Comparison of ENCODE assay signal across 23 cellular contexts in the genomic region with DNA sequence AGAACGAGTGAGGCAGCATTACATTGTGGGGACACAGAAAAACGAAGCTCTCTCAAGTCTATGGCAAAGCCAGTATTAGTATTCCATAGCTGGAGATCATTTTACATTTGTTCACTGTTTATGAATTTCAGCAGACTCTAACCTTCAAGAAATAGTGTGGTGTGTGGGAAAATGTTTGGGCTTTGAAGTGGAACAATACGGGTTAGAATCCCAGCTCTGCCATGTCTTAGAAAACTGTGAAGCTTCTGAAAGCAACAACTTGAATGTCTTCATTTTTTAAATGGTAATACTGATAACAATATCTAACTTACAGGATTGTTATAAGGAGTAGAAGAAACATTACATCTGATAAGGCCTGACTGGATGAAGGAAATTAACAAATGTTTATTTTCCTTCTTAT.
"Had no signal": no experiment of that assay in that cellular context is flagged by ENCODE, and none has a peak within 500 bp of the region (broad histone marks: within the 10 kb centered on the region; RNA-seq: fewer than 3 reads in every experiment).

No MANE protein-coding gene starts in this region.

- DNase-seq: Kasumi-1, MM.1S, NCI-H1092 treated with DMSO at 0.1 percent for 48 hours, NCI-H1436, NCI-H187, NCI-H2029, NCI-H2081 treated with DMSO at 0.1 percent for 48 hours, NCI-H2171, NCI-H226, NCI-H446, NCI-H510A, NCI-H524 treated with DMSO at 0.1 percent for 48 hours, NCI-H69, NCI-H774, SHP77, SK-N-SH had no signal

- H3K36me3 Mint-ChIP-seq: IgD-negative memory B cell had no signal

- H3K4me3 Mint-ChIP-seq: IgD-negative memory B cell had no signal

- H3K9me2 ChIP-seq: SK-N-SH had no signal

- H3K4me2 ChIP-seq: KMS-11, SK-N-SH had no signal

- H3K9ac ChIP-seq: KMS-11, SK-N-SH had no signal

- FAIRE-seq: HTR-8/SVneo, K562 had no signal

- H3K27me3 Mint-ChIP-seq: IgD-negative memory B cell had no signal

- H3K9me3 ChIP-seq: SK-N-SH had no signal

- H3K4me3 ChIP-seq: K562 had no signal

- H3K4me1 Mint-ChIP-seq: IgD-negative memory B cell had no signal

- H3K27ac Mint-ChIP-seq: IgD-negative memory B cell had no signal

- ATAC-seq: K562, Panc1 had no signal

- H3K27ac ChIP-seq: HL-60, KMS-11, RWPE1 had no signal

- H3K9me3 Mint-ChIP-seq: IgD-negative memory B cell had no signal
